Comparison of ENCODE assay signal across 23 cellular contexts in genomic region chr4:78722320-78722719, GRCh38. TPM values are rescaled to one million over a fixed set of nuclear protein-coding genes. Genes with fewer than 3 reads are reported as not detected.
DNase-seq lines count a peak whose midpoint lies in the region; ATAC-seq, FAIRE-seq and TF ChIP-seq lines count a peak whose summit lies in the region.
"Had no signal": no experiment of that assay in that cellular context is flagged by ENCODE, and none has a peak within 500 bp of the region (broad histone marks: within the 10 kb centered on the region; RNA-seq: fewer than 3 reads in every experiment).

No MANE protein-coding gene starts in this region.

- peak overlapping the region; percentile 41 for H3K18ac ChIP-seq in mesendoderm (ENCODE audit: low read length)

- intact Hi-C loops in mammary epithelial cell (cut with micrococcal nuclease) = no loop called here
- intact Hi-C loops in MCF 10A (cut with micrococcal nuclease) = no loop called here
- intact Hi-C loops in K562 (cut with micrococcal nuclease) = no loop called here
- intact Hi-C loops in upper lobe of right lung (cut with DNase I) = no loop called here

- H3K27ac Mint-ChIP-seq in MCF 10A (ENCODE audit: low read depth, unreplicated experiment) = no peak overlapping the region
- H3K27ac Mint-ChIP-seq: activated CD4-positive, alpha-beta T cell treated with anti-CD3 and anti-CD28 coated beads, Interleukin-2, amount 10 ng/mL, durations not matched to agents 24 days and 14 days; type B pancreatic cell had no signal

- H4K5ac ChIP-seq in mesendoderm (ENCODE audit: low read length) = no peak overlapping the region

- no peak overlapping the region for H4K8ac ChIP-seq in mesendoderm (ENCODE audit: low read depth, low read length)

- TF ChIP-seq EP300 in K562 (IDR thresholded peaks at IDR 0.05; ENCODE audit: low read length) = no peak

- no TSS peak for BruUV-seq in mammary epithelial cell (replicated peaks; lab: Mats Ljungman, UMichigan)
- BruUV-seq in MCF 10A (replicated peaks; lab: Mats Ljungman, UMichigan) = no TSS peak
- BruUV-seq in K562 (replicated peaks; lab: Mats Ljungman, UMichigan) = no TSS peak

- peak overlapping the region; percentile 35 for H3K56ac ChIP-seq in mesendoderm (ENCODE audit: low read length)

- no peaks in the 10 kb centered on the region for H3K9me1 ChIP-seq in K562 (ENCODE audit: control insufficient read depth, insufficient read depth, low read length)

- H3K79me2 ChIP-seq in mammary epithelial cell (ENCODE audit: insufficient read depth, low read length) (no peaks in the 10 kb centered on the region), K562 (ENCODE audit: control insufficient read depth, insufficient read depth, low read length) (peaks cover 6% of the 10 kb centered on the region; the same call in 2 of the 3 replicates), mesendoderm (ENCODE audit: control insufficient read depth, insufficient read depth, low read length) (no peaks in the 10 kb centered on the region)

- H3K79me1 ChIP-seq in mesendoderm (ENCODE audit: low read length) = no peaks in the 10 kb centered on the region

- CTCF ChIA-PET in mammary epithelial cell (lab: Charles Lee; ENCODE audit: low non-redundant PET) (no interaction called here), MCF 10A (lab: Yijun Ruan, JAX) (interaction anchor here (1.2 kb wide), 1 partner anchor 17 kb away, joined by 4 read pairs; no protein-coding TSS in a partner anchor), K562 (lab: Yijun Ruan, JAX; ENCODE audit: low intra/inter-chr PET ratio) (no interaction called here)

- no peaks in the 10 kb centered on the region for H3K27me3 Mint-ChIP-seq in MCF 10A (ENCODE audit: insufficient read depth, unreplicated experiment)
- H3K27me3 Mint-ChIP-seq: type B pancreatic cell had no signal

- dilution Hi-C loops in mammary epithelial cell (cut with HindIII; ENCODE audit: low sequenced_read_pairs) = no loop called here

- no peak for FAIRE-seq in K562 (lab: Jason Lieb, UNC)
- FAIRE-seq: bronchial epithelial cell had no signal

- H3K36me3 ChIP-seq in mammary epithelial cell (ENCODE audit: insufficient read depth, low read length) (no peaks in the 10 kb centered on the region), K562 (ENCODE audit: control insufficient read depth, insufficient read depth, low read length) (no peaks in the 10 kb centered on the region; the same call in 2 of the 3 replicates), mesendoderm (ENCODE audit: control insufficient read depth, insufficient read depth, low read length) (no peaks in the 10 kb centered on the region), upper lobe of right lung (no peaks in the 10 kb centered on the region)
- H3K36me3 ChIP-seq: prostate gland, sigmoid colon had no signal

- TF ChIP-seq CTCF in mammary epithelial cell (conservative IDR thresholded peaks at IDR 0.05 in 1 of 2, IDR thresholded peaks at IDR 0.05 in 1 of 2; ENCODE audit: extremely low read depth in 1 of 2, insufficient read depth in 1 of 2, low read depth in 1 of 2, low read length in 2 of 2) = no peak
- no peak for TF ChIP-seq CTCF in MCF 10A (IDR thresholded peaks at IDR 0.05; ENCODE audit: unreplicated experiment)
- TF ChIP-seq CTCF in K562 (IDR thresholded peaks at IDR 0.05 in 2 of 3, conservative IDR thresholded peaks at IDR 0.05 in 1 of 3; ENCODE audit: insufficient read depth in 2 of 3, low read depth in 1 of 3, low read length in 3 of 3) = no peak
- no peak for TF ChIP-seq CTCF in upper lobe of right lung (IDR thresholded peaks at IDR 0.05)

- H3K27ac ChIP-seq in mammary epithelial cell (ENCODE audit: insufficient read depth, low read depth, low read length) (no peak overlapping the region), K562 (ENCODE audit: extremely low read depth, low read depth, low read length) (peak overlapping the region; percentile 93), mesendoderm (ENCODE audit: low read depth, low read length) (peak overlapping the region; percentile 17), upper lobe of right lung (peak overlapping the region; percentile 18)
- H3K27ac ChIP-seq: prostate gland, sigmoid colon had no signal

- H2BK5ac ChIP-seq in mesendoderm (ENCODE audit: low read length) = peak overlapping the region; percentile 34

- no peak overlapping the region for H2AK5ac ChIP-seq in mesendoderm (ENCODE audit: low read length)

- DNase-seq in mammary epithelial cell (no peak), MCF 10A (ENCODE audit: unreplicated experiment) (no peak), K562 (ENCODE audit: extremely low read depth in 1 of 4, low spot score in 3 of 4) (no peak), mesendoderm (peak; percentile 30), upper lobe of right lung (no peak), glomerular visceral epithelial cell (ENCODE audit: extremely low spot score) (no peak)
- DNase-seq: activated CD4-positive, alpha-beta T cell treated with anti-CD3 and anti-CD28 coated beads, Interleukin-2, amount 10 ng/mL, durations not matched to agents 24 days and 14 days; activated naive CD4-positive, alpha-beta T cell; activated T-cell treated with anti-CD3 and anti-CD28 coated beads, Interleukin-2, amount 50 U/mL, for 48 hours; amniotic stem cell; cortex of kidney; GOT3; KBM-7; left cardiac atrium; midbrain; NCI-H1436; NCI-H2107; sigmoid colon had no signal

- no peaks in the 10 kb centered on the region for H3K4me1 Mint-ChIP-seq in MCF 10A (ENCODE audit: insufficient read depth, unreplicated experiment)

- no peaks in the 10 kb centered on the region for H3K27me3 ChIP-seq in mammary epithelial cell (ENCODE audit: insufficient read depth, low read length)
- no peaks in the 10 kb centered on the region for H3K27me3 ChIP-seq in K562 (ENCODE audit: control insufficient read depth in 2 of 2, insufficient read depth in 2 of 2, low read length in 2 of 2)
- no peaks in the 10 kb centered on the region for H3K27me3 ChIP-seq in mesendoderm (ENCODE audit: insufficient read depth, low read length, poor library complexity)
- H3K27me3 ChIP-seq in upper lobe of right lung = no peaks in the 10 kb centered on the region
- H3K27me3 ChIP-seq: sigmoid colon had no signal

- no peak overlapping the region for H3K4me3 ChIP-seq in mammary epithelial cell (replicated peaks in 1 of 3; ENCODE audit: insufficient read depth in 1 of 3, low read depth in 2 of 3, low read length in 3 of 3)
- no peak overlapping the region for H3K4me3 ChIP-seq in K562
- no peak overlapping the region for H3K4me3 ChIP-seq in mesendoderm (ENCODE audit: low read length)
- H3K4me3 ChIP-seq in upper lobe of right lung = no peak overlapping the region
- H3K4me3 ChIP-seq: prostate gland, sigmoid colon had no signal

- no peaks in the 10 kb centered on the region for H4K20me1 ChIP-seq in mammary epithelial cell (ENCODE audit: insufficient read depth, low read length)
- H4K20me1 ChIP-seq in K562 (replicated peaks; ENCODE audit: control insufficient read depth, insufficient read depth, low read length) = no peaks in the 10 kb centered on the region

- no peak overlapping the region for H3K9ac ChIP-seq in mammary epithelial cell (ENCODE audit: insufficient read depth, low read length)
- peak overlapping the region; percentile 33 to 68; a peak in 2 of 4 replicates for H3K9ac ChIP-seq in K562 (ENCODE audit: insufficient read depth in 1 of 2, low read depth in 2 of 2, low read length in 2 of 2)
- H3K9ac ChIP-seq in mesendoderm (ENCODE audit: low read length) = no peak overlapping the region

- in situ Hi-C loops in mammary epithelial cell (cut with MboI; ENCODE audit: low sequenced_read_pairs in 2 of 2) (no loop called here), K562 (cut with MboI) (no loop called here)

- no peaks in the 10 kb centered on the region for H3K4me1 ChIP-seq in mammary epithelial cell (ENCODE audit: insufficient read depth, low read length)
- peaks cover 19 to 56% of the 10 kb centered on the region in 2 experiments for H3K4me1 ChIP-seq in K562 (replicated peaks in 1 of 2; ENCODE audit: control insufficient read depth in 2 of 2, insufficient read depth in 2 of 2, low read length in 2 of 2)
- peaks cover 9% of the 10 kb centered on the region for H3K4me1 ChIP-seq in mesendoderm (ENCODE audit: control insufficient read depth, low read depth, low read length)
- H3K4me1 ChIP-seq in upper lobe of right lung = no peaks in the 10 kb centered on the region
- H3K4me1 ChIP-seq: prostate gland, sigmoid colon had no signal

- ATAC-seq in K562 (no peak), upper lobe of right lung (no peak), HG03342 (IDR thresholded peaks at IDR 0.05; ENCODE audit: unreplicated experiment) (no peak), GM18870 (IDR thresholded peaks at IDR 0.05; ENCODE audit: unreplicated experiment) (no peak)

- TF ChIP-seq POLR2A in K562 (conservative IDR thresholded peaks at IDR 0.05) = no peak

- no peak overlapping the region for H2BK120ac ChIP-seq in mesendoderm (ENCODE audit: low read depth, low read length)

- no peak for TF ChIP-seq RAD21 in K562 (CRISPR knock-in tag; conservative IDR thresholded peaks at IDR 0.05 in 1 of 2, IDR thresholded peaks at IDR 0.05 in 1 of 2)

- no peak overlapping the region for H3K4me2 ChIP-seq in mammary epithelial cell (ENCODE audit: insufficient read depth, low read depth, low read length)
- H3K4me2 ChIP-seq in K562 (ENCODE audit: insufficient read depth, low read length) = no peak overlapping the region
- no peak overlapping the region for H3K4me2 ChIP-seq in mesendoderm (ENCODE audit: low read length)

- peak overlapping the region; percentile 1 for H2AFZ ChIP-seq in mammary epithelial cell (ENCODE audit: low read depth, low read length)
- H2AFZ ChIP-seq in K562 (ENCODE audit: low read depth, low read length) = peak overlapping the region; percentile 58

- H3K9me3 ChIP-seq in mammary epithelial cell (replicated peaks; ENCODE audit: insufficient read depth, low read length) (no peaks in the 10 kb centered on the region), K562 (replicated peaks; ENCODE audit: control insufficient read depth, insufficient read depth, low read depth, low read length) (no peaks in the 10 kb centered on the region), upper lobe of right lung (no peaks in the 10 kb centered on the region)
- H3K9me3 ChIP-seq: prostate gland, sigmoid colon had no signal

- H3K23ac ChIP-seq in mesendoderm (ENCODE audit: low read length) = no peak overlapping the region

- 78% methylated on average over 5 of the region's 5 CpGs for WGBS in mammary epithelial cell (ENCODE audit: low coverage, missing lambda C conversion rate)
- 70% methylated on average over 5 of the region's 5 CpGs for WGBS in K562 (ENCODE audit: insufficient coverage, low coverage, missing lambda C conversion rate)
- WGBS in mesendoderm (ENCODE audit: extremely low coverage, insufficient coverage, low lambda C conversion rate) = no CpG with 5 or more reads among the region's 5 CpGs

- H3K4me3 Mint-ChIP-seq in MCF 10A (ENCODE audit: unreplicated experiment) = no peak overlapping the region
- H3K4me3 Mint-ChIP-seq: activated CD4-positive, alpha-beta T cell treated with anti-CD3 and anti-CD28 coated beads, Interleukin-2, amount 10 ng/mL, durations not matched to agents 24 days and 14 days; type B pancreatic cell had no signal

- H3K9me3 Mint-ChIP-seq in MCF 10A (ENCODE audit: unreplicated experiment) = no peaks in the 10 kb centered on the region
- H3K9me3 Mint-ChIP-seq: activated CD4-positive, alpha-beta T cell treated with anti-CD3 and anti-CD28 coated beads, Interleukin-2, amount 10 ng/mL, durations not matched to agents 24 days and 14 days; type B pancreatic cell had no signal

- no peak overlapping the region for H3K4ac ChIP-seq in mesendoderm (ENCODE audit: low read depth, low read length)

- H3K36me3 Mint-ChIP-seq in MCF 10A (ENCODE audit: insufficient read depth, unreplicated experiment) = no peaks in the 10 kb centered on the region
- H3K36me3 Mint-ChIP-seq: type B pancreatic cell had no signal

- POLR2A ChIA-PET in MCF 10A (lab: Yijun Ruan, JAX) (interaction anchor here (0.7 to 1.0 kb wide), 3 partner anchors 17 to 1019 kb away, joined by 3 to 4 read pairs (median 3); no protein-coding TSS in a partner anchor), K562 (lab: Yijun Ruan, JAX) (interaction anchor here (1.0 to 1.9 kb wide), 5 partner anchors 8 to 24 kb away, joined by 3 to 12 read pairs (median 5); no protein-coding TSS in a partner anchor)

- H2BK15ac ChIP-seq in mesendoderm (replicated peaks; ENCODE audit: low read depth) = peak overlapping the region; percentile 12

RNA-seq across cellular contexts. Expression of gene BMP2K, which starts 53.8 kb away (rescaled TPM):
- total RNA-seq in mammary epithelial cell (10 to 100 TPM; 38.0 to 65.3 TPM), MCF 10A (2022) (47.3 and 50.4 TPM in 2 replicates), K562 (2014; rRNA removed) (87.6 and 88.6 TPM in 2 replicates), K562 (2014; rRNA removed; fragmentation: Illumina TruSeq; extraction: Trizol) (141 and 176 TPM in 2 replicates), K562 (2015; rRNA removed; fragmentation: Illumina TruSeq; extraction: Trizol) (202 and 217 TPM in 2 replicates), K562 (2021) (104 and 120 TPM in 2 replicates), upper lobe of right lung (45.6 TPM)
- polyA plus RNA-seq in mammary epithelial cell (22.2 TPM), K562 (2011; rRNA removed) (125 and 150 TPM in 2 replicates), K562 (2014; fragmentation: Illumina TruSeq; extraction: Trizol) (96.8 and 104 TPM in 2 replicates), K562 (2014; fragmentation: Nextera tagmentation; extraction: Ambion mirVana) (10 to 100 TPM; 17.0 to 24.0 TPM), K562 (2014; rRNA removed) (76.3 and 85.8 TPM in 2 replicates)
- 26.8 TPM for polyA minus RNA-seq in mammary epithelial cell
- total RNA-seq in K562 (2011; cell fraction: chromatin; rRNA removed; ENCODE audit: low replicate concordance) = 277 and 609 TPM in 2 replicates
- total RNA-seq in K562 (2011; cell fraction: nucleolus; rRNA removed) = 85.4 and 124 TPM in 2 replicates
- 181 and 239 TPM in 2 replicates for total RNA-seq in K562 (2011; cell fraction: nucleoplasm; rRNA removed)
- 51.4 and 56.4 TPM in 2 replicates for polyA plus RNA-seq in K562 (2011; cell fraction: cytosol; rRNA removed)
- 185 and 191 TPM in 2 replicates for polyA plus RNA-seq in K562 (2011; cell fraction: nucleus; rRNA removed)
- 52.6 and 57.6 TPM in 2 replicates for polyA plus RNA-seq in K562 (2012)
- polyA minus RNA-seq in K562 (2011; rRNA and poly(A)+ RNA removed) = 321 and 336 TPM in 2 replicates
- 69.5 and 101 TPM in 2 replicates for polyA minus RNA-seq in K562 (2011; cell fraction: cytosol; rRNA and poly(A)+ RNA removed)
- polyA minus RNA-seq in K562 (2011; cell fraction: nucleus; rRNA and poly(A)+ RNA removed) = 312 and 418 TPM in 2 replicates
- 23.0 TPM for polyA plus RNA-seq in mesendoderm (2013, experiment 1 of 2)
- 20.7 TPM for polyA plus RNA-seq in mesendoderm (2013, experiment 2 of 2)

Comparison
In these comparisons a context has a peak if more than half of its experiments do, and no peak if none do; other contexts are left out.
1. H3K9ac ChIP-seq: peak in K562 (2 of 2); none in mammary epithelial cell (single experiment) and mesendoderm (single experiment).